ENCODE assay signal across 26 cellular contexts in genomic region chr16:54479546-54479945, GRCh38.
"Had no signal": no experiment of that assay in that cellular context is flagged by ENCODE, and none has a peak within 500 bp of the region (broad histone marks: within the 10 kb centered on the region; RNA-seq: fewer than 3 reads in every experiment).

No MANE protein-coding gene starts in this region.

- H3K4me1 ChIP-seq: testis, thyroid gland, tibial nerve, transverse colon, upper lobe of left lung, upper lobe of right lung, uterus, vagina had no signal

- H3K27me3 ChIP-seq: stomach, suprapubic skin, testis, thyroid gland, tibial artery, tibial nerve, transverse colon, upper lobe of left lung, upper lobe of right lung, uterus, vagina had no signal

- DNase-seq: stimulated activated CD4-positive, alpha-beta T cell treated with anti-CD3 and anti-CD28 coated beads, Interleukin-2, amount 100 ng/mL, for 48 hours; stimulated activated CD4-positive, alpha-beta T cell treated with anti-CD3 and anti-CD28 coated beads, Interleukin-4, amount 100 ng/mL, for 1 hour; stimulated activated CD4-positive, alpha-beta T cell treated with anti-CD3 and anti-CD28 coated beads, Interleukin-4, amount 100 ng/mL, for 24 hours; stimulated activated CD4-positive, alpha-beta T cell treated with anti-CD3 and anti-CD28 coated beads, Interleukin-4, amount 100 ng/mL, for 4 hours; stimulated activated CD8-positive, alpha-beta memory T cell treated with anti-CD3 and anti-CD28 coated beads, Interleukin-4, amount 100 ng/mL, for 48 hours; stimulated activated naive B cell treated with anti-CD40 and anti-IgM and Interleukin-4, amounts not matched to agents 10 μg/mL and 1 μg/mL and 100 μg/mL, for 72 hours; stimulated activated naive CD4-positive, alpha-beta T cell; stimulated activated naive CD4-positive, alpha-beta T cell treated with Interleukin-2 at 50 U/mL for 16 hours; stimulated activated naive CD8-positive, alpha-beta T cell treated with anti-CD3 and anti-CD28 coated beads, Interleukin-15, amount 100 ng/mL, for 72 hours; stimulated activated naive CD8-positive, alpha-beta T cell treated with anti-CD3 and anti-CD28 coated beads, Interleukin-15, Interleukin-2, amounts not matched to agents 100 U/mL and 50 U/mL, for 24 hours; stomach; substantia nigra; testis; thyroid gland; tibial artery; transverse colon; trophoblast cell; upper lobe of left lung; upper lobe of right lung; uterus had no signal

- H3K9me3 ChIP-seq: stomach, suprapubic skin, testis, thoracic aorta, thyroid gland, tibial artery, tibial nerve, transverse colon, upper lobe of left lung, upper lobe of right lung, uterus, vagina had no signal

- ATAC-seq: stimulated activated effector memory CD8-positive, alpha-beta T cell treated with anti-CD3 and anti-CD28 coated beads, Interleukin-12 subunit alpha, Interleukin-12 subunit beta, amount 100 ng/mL, for 72 hours; stimulated activated memory B cell treated with anti-CD40 and anti-IgM and Interleukin-4, amounts not matched to agents 10 μg/mL and 1 μg/mL and 100 μg/mL, for 72 hours; stimulated activated naive B cell treated with anti-CD40 and anti-IgM and Interleukin-4, amounts not matched to agents 10 μg/mL and 1 μg/mL and 100 μg/mL, for 72 hours; stimulated activated naive CD8-positive, alpha-beta T cell treated with anti-CD3 and anti-CD28 coated beads, Interleukin-15, amount 100 ng/mL, for 72 hours; stimulated activated naive CD8-positive, alpha-beta T cell treated with anti-CD3 and anti-CD28 coated beads, Interleukin-15, Interleukin-2, amounts not matched to agents 100 U/mL and 50 U/mL, for 24 hours; upper lobe of right lung had no signal

- H3K36me3 ChIP-seq: stomach, suprapubic skin, thoracic aorta, thyroid gland, tibial artery, tibial nerve, transverse colon, upper lobe of left lung, upper lobe of right lung, uterus, vagina had no signal

- H3K27ac ChIP-seq: stomach, suprapubic skin, testis, thoracic aorta, thyroid gland, tibial artery, tibial nerve, transverse colon, upper lobe of left lung, upper lobe of right lung, uterus, vagina had no signal

- H3K4me3 ChIP-seq: stomach, suprapubic skin, testis, thoracic aorta, thyroid gland, tibial artery, tibial nerve, transverse colon, upper lobe of left lung, upper lobe of right lung, uterus, vagina had no signal
